In the genomic region with DNA sequence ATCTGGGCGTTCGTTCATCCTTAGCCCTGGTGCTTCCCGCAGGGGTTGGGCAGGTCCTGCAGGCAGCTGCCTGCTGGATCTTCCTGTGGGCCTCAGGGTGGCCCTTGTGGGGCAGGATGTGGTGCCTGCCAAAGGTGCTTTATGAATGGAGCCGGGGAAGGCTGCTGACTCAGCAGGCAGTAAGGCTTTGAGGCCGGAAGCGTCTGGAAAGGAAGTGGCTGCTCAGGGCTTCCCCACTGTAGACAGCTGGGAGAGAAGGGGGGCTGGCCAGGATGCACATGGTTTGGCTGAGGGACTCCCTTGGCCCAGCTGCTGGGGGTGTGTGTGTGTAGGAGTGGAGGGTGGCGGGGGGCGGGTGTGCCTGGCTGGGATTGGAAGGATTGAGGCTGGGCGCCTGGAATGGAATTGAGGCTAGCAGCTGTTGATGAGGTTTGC, we compare ENCODE assay signal across 9 cellular contexts. TPM values are rescaled to one million over a fixed set of nuclear protein-coding genes. Genes with fewer than 3 reads are reported as not detected.
DNase-seq lines count a peak whose midpoint lies in the region; ATAC-seq and TF ChIP-seq lines count a peak whose summit lies in the region.
"Had no signal": no experiment of that assay in that cellular context is flagged by ENCODE, and none has a peak within 500 bp of the region (broad histone marks: within the 10 kb centered on the region; RNA-seq: fewer than 3 reads in every experiment).

No MANE protein-coding gene starts in this region.

- H3K4me3 Mint-ChIP-seq in HFFc6 = peak overlapping the region; percentile 70
- H3K4me3 Mint-ChIP-seq in activated CD4-positive, alpha-beta T cell treated with anti-CD3 and anti-CD28 coated beads, Interleukin-2, amount 10 ng/mL, durations not matched to agents 7 days and 5 days = no peak overlapping the region

- TF ChIP-seq CTCF in HFFc6 (IDR thresholded peaks at IDR 0.05) = no peak
- TF ChIP-seq CTCF in colonic mucosa (IDR thresholded peaks at IDR 0.05) = no peak
- no peak for TF ChIP-seq CTCF in right lobe of liver (IDR thresholded peaks at IDR 0.05)

- peaks cover 9% of the 10 kb centered on the region for H3K36me3 Mint-ChIP-seq in HFFc6 (ENCODE audit: low read depth)
- H3K36me3 Mint-ChIP-seq in activated CD4-positive, alpha-beta T cell treated with anti-CD3 and anti-CD28 coated beads, Interleukin-2, amount 10 ng/mL, durations not matched to agents 7 days and 5 days (ENCODE audit: low read depth) = no peaks in the 10 kb centered on the region

- WGBS in right lobe of liver (ENCODE audit: insufficient coverage, low coverage, low lambda C conversion rate, missing lambda C conversion rate) = 24% methylated on average over 9 of the region's 9 CpGs

- H3K9ac ChIP-seq in colonic mucosa (ENCODE audit: low read depth in 2 of 2, low read length in 2 of 2) = no peak overlapping the region

- POLR2A ChIA-PET in activated CD4-positive, alpha-beta T cell treated with anti-CD3 and anti-CD28 coated beads, Interleukin-2, amount 10 ng/mL, durations not matched to agents 7 days and 5 days (lab: Charles Lee) = interaction anchor here (0.6 kb wide), 1 partner anchor 456 kb away, joined by 8 read pairs; no protein-coding TSS in a partner anchor

- H3K9me3 ChIP-seq in colonic mucosa = no peaks in the 10 kb centered on the region
- H3K9me3 ChIP-seq in right lobe of liver = no peaks in the 10 kb centered on the region
- H3K9me3 ChIP-seq: breast epithelium had no signal

- peak; percentile 74 to 88 (median 82) for ATAC-seq in right lobe of liver

- H3K27ac ChIP-seq in colonic mucosa = peak overlapping the region; percentile 1
- H3K27ac ChIP-seq in right lobe of liver = no peak overlapping the region

- intact Hi-C loops in colonic mucosa (cut with DNase I) (loop anchor here (5.0 kb wide), 1 partner anchor 135 kb away; no protein-coding TSS in a partner anchor), right lobe of liver (cut with DNase I) (no loop called here)

- H3K36me3 ChIP-seq in colonic mucosa = no peaks in the 10 kb centered on the region
- H3K36me3 ChIP-seq in right lobe of liver = no peaks in the 10 kb centered on the region
- H3K36me3 ChIP-seq: breast epithelium had no signal

- DNase-seq in EL = peak; percentile 94
- peak; percentile 86 for DNase-seq in HFFc6
- peak; percentile 84 for DNase-seq in NCI-H2196 (lab: John Stamatoyannopoulos, UW; ENCODE audit: unreplicated experiment)
- DNase-seq in activated CD4-positive, alpha-beta T cell treated with anti-CD3 and anti-CD28 coated beads, Interleukin-2, amount 10 ng/mL, durations not matched to agents 7 days and 5 days = peak; percentile 86
- DNase-seq in colonic mucosa = peak; percentile 78
- DNase-seq in right lobe of liver = peak; percentile 76 to 82 (median 82)
- peak; percentile 60 to 68 for DNase-seq in stimulated activated CD4-positive, alpha-beta T cell treated with anti-CD3 and anti-CD28 coated beads, Interleukin-4, amount 100 ng/mL, for 4 hours
- no peak for DNase-seq in NCI-H187 (lab: John Stamatoyannopoulos, UW)

- H3K27ac Mint-ChIP-seq in HFFc6 = peak overlapping the region; percentile 95
- no peak overlapping the region for H3K27ac Mint-ChIP-seq in activated CD4-positive, alpha-beta T cell treated with anti-CD3 and anti-CD28 coated beads, Interleukin-2, amount 10 ng/mL, durations not matched to agents 7 days and 5 days

- H3K4me1 ChIP-seq in colonic mucosa (no peaks in the 10 kb centered on the region), right lobe of liver (peaks cover 0 to 12% (median 5%) of the 10 kb centered on the region in 4 donors)

- H3K4me3 ChIP-seq in colonic mucosa = no peak overlapping the region
- no peak overlapping the region for H3K4me3 ChIP-seq in right lobe of liver

- H3K27me3 ChIP-seq in colonic mucosa (no peaks in the 10 kb centered on the region), right lobe of liver (no peaks in the 10 kb centered on the region)
- H3K27me3 ChIP-seq: breast epithelium had no signal

- peaks cover 79% of the 10 kb centered on the region for H3K4me1 Mint-ChIP-seq in HFFc6 (ENCODE audit: low read depth)
- peaks cover 42% of the 10 kb centered on the region for H3K4me1 Mint-ChIP-seq in activated CD4-positive, alpha-beta T cell treated with anti-CD3 and anti-CD28 coated beads, Interleukin-2, amount 10 ng/mL, durations not matched to agents 7 days and 5 days

- no peak for TF ChIP-seq POLR2A in right lobe of liver (IDR thresholded peaks at IDR 0.05)

- H3K27me3 Mint-ChIP-seq in HFFc6 (ENCODE audit: insufficient read depth) = peaks cover 5% of the 10 kb centered on the region
- H3K27me3 Mint-ChIP-seq in activated CD4-positive, alpha-beta T cell treated with anti-CD3 and anti-CD28 coated beads, Interleukin-2, amount 10 ng/mL, durations not matched to agents 7 days and 5 days = peaks cover 58% of the 10 kb centered on the region

- CTCF ChIA-PET in activated CD4-positive, alpha-beta T cell treated with anti-CD3 and anti-CD28 coated beads, Interleukin-2, amount 10 ng/mL, durations not matched to agents 7 days and 5 days (lab: Charles Lee) = interaction anchor here (0.6 to 8.8 kb wide), 6 partner anchors 11 to 232 kb away, joined by 3 to 94 read pairs (median 6); partner anchors contain the start of genes CD276 and NPTN

- no peaks in the 10 kb centered on the region for H3K9me3 Mint-ChIP-seq in HFFc6
- no peaks in the 10 kb centered on the region for H3K9me3 Mint-ChIP-seq in activated CD4-positive, alpha-beta T cell treated with anti-CD3 and anti-CD28 coated beads, Interleukin-2, amount 10 ng/mL, durations not matched to agents 7 days and 5 days

RNA-seq across cellular contexts. Expression of gene CD276, which starts 12.9 kb away (rescaled TPM):
- total RNA-seq in HFFc6 (2021; fragmentation: NEBNext Ultra II Directional; extraction: Animal tissue kit (Norgen Biotek cat#: 25700)) = 100 to 1,000 TPM in 3 of 6 experiments, 10 to 100 TPM in 3; 86.5 to 121 (median 105) TPM
- total RNA-seq in activated CD4-positive, alpha-beta T cell treated with anti-CD3 and anti-CD28 coated beads, Interleukin-2, amount 10 ng/mL, durations not matched to agents 7 days and 5 days = under 1 TPM; 0.37 to 0.96 TPM
- total RNA-seq in colonic mucosa = 10 to 100 TPM; 45.2 to 49.9 TPM
- total RNA-seq in right lobe of liver = 10 to 100 TPM; 18.8 to 56.5 (median 23.8) TPM

RNA-seq across cellular contexts. Expression of gene INSYN1, which starts 56.1 kb away (rescaled TPM):
- total RNA-seq in HFFc6 (2021; fragmentation: NEBNext Ultra II Directional; extraction: Animal tissue kit (Norgen Biotek cat#: 25700)) = 1 to 10 TPM in 2 of 6 experiments, under 1 TPM in 4; 0.15 to 1.3 (median 0.28) TPM
- total RNA-seq in activated CD4-positive, alpha-beta T cell treated with anti-CD3 and anti-CD28 coated beads, Interleukin-2, amount 10 ng/mL, durations not matched to agents 7 days and 5 days = not detected
- total RNA-seq in colonic mucosa = under 1 TPM; 0.32 to 0.58 TPM
- under 1 TPM; 0.25 to 0.68 (median 0.32) TPM for total RNA-seq in right lobe of liver

Comparison
In these comparisons a context has a peak if more than half of its experiments do, and no peak if none do; other contexts are left out.
1. DNase-seq: peak in EL (single experiment), HFFc6 (single experiment), NCI-H2196 (single experiment), activated CD4-positive, alpha-beta T cell treated with anti-CD3 and anti-CD28 coated beads, Interleukin-2, amount 10 ng/mL, durations not matched to agents 7 days and 5 days (single experiment), colonic mucosa (single experiment), right lobe of liver (3 of 3) and stimulated activated CD4-positive, alpha-beta T cell treated with anti-CD3 and anti-CD28 coated beads, Interleukin-4, amount 100 ng/mL, for 4 hours (2 of 2); none in NCI-H187 (0 of 2).
2. RNA of gene CD276, which starts 12.9 kb away (total RNA-seq): 86.5 to 121 TPM in HFFc6, 45.2 to 49.9 TPM in colonic mucosa and 18.8 to 56.5 TPM in right lobe of liver; 0.37 to 0.96 TPM in activated CD4-positive, alpha-beta T cell treated with anti-CD3 and anti-CD28 coated beads, Interleukin-2, amount 10 ng/mL, durations not matched to agents 7 days and 5 days; every median in the first group is over 10 times any median in the second.